ENCODE assay signal across 23 cellular contexts in the genomic region with DNA sequence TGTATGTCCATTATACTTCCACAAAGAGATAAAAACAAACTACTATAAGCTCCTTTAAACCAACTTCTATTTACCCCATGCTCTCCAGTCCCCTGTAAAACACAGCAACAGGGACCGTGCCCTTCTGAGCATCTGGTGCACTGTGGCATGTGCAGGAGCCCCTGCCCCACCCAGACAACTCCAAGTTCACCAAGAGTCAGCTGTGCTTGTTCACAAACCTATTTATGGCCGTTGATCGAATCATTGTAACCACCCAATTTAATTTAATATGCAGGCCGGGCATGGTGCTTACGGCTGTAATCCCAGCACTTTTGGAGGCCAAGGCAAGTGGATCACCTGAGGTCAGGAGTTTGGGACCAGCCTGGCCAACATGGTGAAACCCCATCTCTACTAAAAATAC. TPM values are rescaled to one million over a fixed set of nuclear protein-coding genes. Genes with fewer than 3 reads are reported as not detected.
"Had no signal": no experiment of that assay in that cellular context is flagged by ENCODE, and none has a peak within 500 bp of the region (broad histone marks: within the 10 kb centered on the region; RNA-seq: fewer than 3 reads in every experiment).

No MANE protein-coding gene starts in this region.

- H3K27me3 ChIP-seq: colonic mucosa, left lung, stomach, testis, upper lobe of right lung had no signal

- H3K36me3 Mint-ChIP-seq: naive thymus-derived CD8-positive, alpha-beta T cell; stimulated activated effector memory CD8-positive, alpha-beta T cell treated with anti-CD3 and anti-CD28 coated beads, Interleukin-12 subunit alpha, Interleukin-12 subunit beta, amount 100 ng/mL, for 72 hours had no signal

- H3K4me3 ChIP-seq: colonic mucosa, left lung, SK-N-MC, stomach, testis, upper lobe of right lung had no signal

- H3K79me2 ChIP-seq: parathyroid adenoma had no signal

- DNase-seq: activated B cell treated with CpG ODN at 0.5 μM for 24 hours; activated CD4-positive, alpha-beta memory T cell treated with anti-CD3 and anti-CD28 coated beads, Interleukin-2, amount 10 ng/mL, durations not matched to agents 7 days and 5 days; activated CD4-positive, alpha-beta T cell treated with anti-CD3 and anti-CD28 coated beads for 4 hours; activated naive CD4-positive, alpha-beta T cell treated with anti-CD3 and anti-CD28 coated beads, Interleukin-2, amount 50 U/mL, for 16 hours; activated T-cell treated with anti-CD3 and anti-CD28 coated beads, Interleukin-2, amount 50 U/mL, for 24 hours; aorta; brain microvascular endothelial cell; colonic mucosa; foreskin keratinocyte; hippocampal formation; left lung; naive thymus-derived CD8-positive, alpha-beta T cell; stimulated activated CD4-positive, alpha-beta T cell treated with anti-CD3 and anti-CD28 coated beads, Interleukin-4, amount 100 ng/mL, for 24 hours; stomach; testis; upper lobe of right lung had no signal

- H3K4me3 Mint-ChIP-seq: activated B cell treated with CpG ODN at 0.5 μM for 24 hours; activated CD4-positive, alpha-beta memory T cell treated with anti-CD3 and anti-CD28 coated beads, Interleukin-2, amount 10 ng/mL, durations not matched to agents 7 days and 5 days; activated T-cell treated with anti-CD3 and anti-CD28 coated beads, Interleukin-2, amount 50 U/mL, for 24 hours; central memory CD8-positive, alpha-beta T cell; naive thymus-derived CD8-positive, alpha-beta T cell; stimulated activated effector memory CD8-positive, alpha-beta T cell treated with anti-CD3 and anti-CD28 coated beads, Interleukin-12 subunit alpha, Interleukin-12 subunit beta, amount 100 ng/mL, for 72 hours; T-helper 2 cell treated with Interferon-gamma antibody and Interleukin-4, amounts not matched to agents 5 μg/mL and 100 μg/mL, for 36 hours had no signal

- H3K36me3 ChIP-seq: brain microvascular endothelial cell, colonic mucosa, left lung, stomach, upper lobe of right lung had no signal

- H3K27ac Mint-ChIP-seq: activated B cell treated with CpG ODN at 0.5 μM for 24 hours; activated CD4-positive, alpha-beta memory T cell treated with anti-CD3 and anti-CD28 coated beads, Interleukin-2, amount 10 ng/mL, durations not matched to agents 7 days and 5 days; activated T-cell treated with anti-CD3 and anti-CD28 coated beads, Interleukin-2, amount 50 U/mL, for 24 hours; naive thymus-derived CD8-positive, alpha-beta T cell; stimulated activated effector memory CD8-positive, alpha-beta T cell treated with anti-CD3 and anti-CD28 coated beads, Interleukin-12 subunit alpha, Interleukin-12 subunit beta, amount 100 ng/mL, for 72 hours; T-helper 2 cell treated with Interferon-gamma antibody and Interleukin-4, amounts not matched to agents 5 μg/mL and 100 μg/mL, for 36 hours had no signal

- H3K9me3 Mint-ChIP-seq: activated B cell treated with CpG ODN at 0.5 μM for 24 hours; activated CD4-positive, alpha-beta memory T cell treated with anti-CD3 and anti-CD28 coated beads, Interleukin-2, amount 10 ng/mL, durations not matched to agents 7 days and 5 days; activated T-cell treated with anti-CD3 and anti-CD28 coated beads, Interleukin-2, amount 50 U/mL, for 24 hours; central memory CD8-positive, alpha-beta T cell; naive thymus-derived CD8-positive, alpha-beta T cell; stimulated activated effector memory CD8-positive, alpha-beta T cell treated with anti-CD3 and anti-CD28 coated beads, Interleukin-12 subunit alpha, Interleukin-12 subunit beta, amount 100 ng/mL, for 72 hours; T-helper 2 cell treated with Interferon-gamma antibody and Interleukin-4, amounts not matched to agents 5 μg/mL and 100 μg/mL, for 36 hours had no signal

- ATAC-seq: foreskin keratinocyte; left lung; naive thymus-derived CD8-positive, alpha-beta T cell; stimulated activated effector memory CD8-positive, alpha-beta T cell treated with anti-CD3 and anti-CD28 coated beads, Interleukin-12 subunit alpha, Interleukin-12 subunit beta, amount 100 ng/mL, for 72 hours; upper lobe of right lung had no signal

- H3K4me1 Mint-ChIP-seq: activated B cell treated with CpG ODN at 0.5 μM for 24 hours; activated CD4-positive, alpha-beta memory T cell treated with anti-CD3 and anti-CD28 coated beads, Interleukin-2, amount 10 ng/mL, durations not matched to agents 7 days and 5 days; central memory CD8-positive, alpha-beta T cell; naive thymus-derived CD8-positive, alpha-beta T cell; stimulated activated effector memory CD8-positive, alpha-beta T cell treated with anti-CD3 and anti-CD28 coated beads, Interleukin-12 subunit alpha, Interleukin-12 subunit beta, amount 100 ng/mL, for 72 hours had no signal

- H2AFZ ChIP-seq: parathyroid adenoma had no signal

- H3K9me3 ChIP-seq: colonic mucosa, left lung, stomach, testis, upper lobe of right lung had no signal

- H3K27ac ChIP-seq: brain microvascular endothelial cell, foreskin keratinocyte, left lung, parathyroid adenoma, SK-N-MC, stomach, testis, upper lobe of right lung had no signal

- H3K9ac ChIP-seq: parathyroid adenoma had no signal

- H3K4me1 ChIP-seq: foreskin keratinocyte, left lung, parathyroid adenoma, stomach, testis, upper lobe of right lung had no signal

RNA-seq across cellular contexts. Expression of a gene that starts 20.3 kb away (rescaled TPM):
- total RNA-seq: activated CD4-positive, alpha-beta memory T cell treated with anti-CD3 and anti-CD28 coated beads, Interleukin-2, amount 10 ng/mL, durations not matched to agents 7 days and 5 days; lung microvascular endothelial cell; mononuclear cell; naive thymus-derived CD8-positive, alpha-beta T cell had no signal
